12 cellular contexts compared by ENCODE assay signal in genomic region chr17:13003454-13003851, GRCh38. TPM values are rescaled to one million over a fixed set of nuclear protein-coding genes. Genes with fewer than 3 reads are reported as not detected.
A peak's percentile ranks its signal among the peaks of the same experiment; 100 is the strongest.
DNase-seq lines count a peak whose midpoint lies in the region; ATAC-seq, FAIRE-seq and TF ChIP-seq lines count a peak whose summit lies in the region.
"Had no signal": no experiment of that assay in that cellular context is flagged by ENCODE, and none has a peak within 500 bp of the region (broad histone marks: within the 10 kb centered on the region; RNA-seq: fewer than 3 reads in every experiment).

No MANE protein-coding gene starts in this region.

- no peaks in the 10 kb centered on the region for H3K4me1 Mint-ChIP-seq in neural progenitor cell
- peaks cover 0 to 4% (median 2%) of the 10 kb centered on the region in 4 donors for H3K4me1 Mint-ChIP-seq in CD4-positive, alpha-beta memory T cell

- H3K79me2 ChIP-seq in PC-9 (ENCODE audit: low read depth) (no peaks in the 10 kb centered on the region), neural progenitor cell (ENCODE audit: low read depth) (no peaks in the 10 kb centered on the region)

- H3K4me3 Mint-ChIP-seq in neural progenitor cell: no peak overlapping the region
- no peak overlapping the region for H3K4me3 Mint-ChIP-seq in CD4-positive, alpha-beta memory T cell
- H3K4me3 Mint-ChIP-seq: CD4-positive, CD25-positive, alpha-beta regulatory T cell had no signal

- CTCF ChIA-PET in PC-9 (lab: Charles Lee): interaction anchor here (0.5 kb wide), 1 partner anchor 11 kb away, joined by 3 read pairs; no protein-coding TSS in a partner anchor
- CTCF ChIA-PET in CD4-positive, alpha-beta memory T cell (lab: Charles Lee; ENCODE audit: partially characterized antibody): interaction anchor here (1.1 to 4.4 kb wide), 9 partner anchors 10 to 27 kb away, joined by 3 to 33 read pairs (median 12); partner anchors contain the start of gene ELAC2

- H3K9me3 ChIP-seq in PC-9 (ENCODE audit: insufficient read depth, low read depth): no peaks in the 10 kb centered on the region
- no peaks in the 10 kb centered on the region for H3K9me3 ChIP-seq in heart left ventricle
- no peaks in the 10 kb centered on the region for H3K9me3 ChIP-seq in pancreas
- no peaks in the 10 kb centered on the region for H3K9me3 ChIP-seq in neural progenitor cell (ENCODE audit: low read depth)
- no peaks in the 10 kb centered on the region for H3K9me3 ChIP-seq in CD4-positive, alpha-beta memory T cell (ENCODE audit: control insufficient read depth in 1 of 2, low read length in 2 of 2)

- peak; percentile 41 for ATAC-seq in GM18511 (IDR thresholded peaks at IDR 0.05; ENCODE audit: unreplicated experiment)
- ATAC-seq in heart left ventricle: peak in 3 of 4 donors; percentile 25 to 41 (median 39)
- peak in 3 of 4 donors; percentile 35 to 41 (median 36) for ATAC-seq in pancreas

- H3F3A ChIP-seq in PC-9 (ENCODE audit: insufficient read depth, low read depth): no peaks in the 10 kb centered on the region
- peaks cover 4% of the 10 kb centered on the region for H3F3A ChIP-seq in neural progenitor cell (ENCODE audit: low read depth)

- H3K36me3 ChIP-seq in PC-9 (ENCODE audit: low read depth): no peaks in the 10 kb centered on the region
- peaks cover 0 to 100% (median 98%) of the 10 kb centered on the region in 9 donors for H3K36me3 ChIP-seq in heart left ventricle
- H3K36me3 ChIP-seq in pancreas: peaks cover 2 to 74% (median 47%) of the 10 kb centered on the region in 3 donors
- peaks cover 3% of the 10 kb centered on the region for H3K36me3 ChIP-seq in neural progenitor cell
- peaks cover 69% of the 10 kb centered on the region for H3K36me3 ChIP-seq in CD4-positive, alpha-beta memory T cell (ENCODE audit: insufficient read depth, low read length)

- H3K27ac ChIP-seq in PC-9 (no peak overlapping the region), heart left ventricle (no peak overlapping the region), pancreas (no peak overlapping the region), neural progenitor cell (no peak overlapping the region)
- no peak overlapping the region for H3K27ac ChIP-seq in CD4-positive, alpha-beta memory T cell (ENCODE audit: low read depth, low read length)
- H3K27ac ChIP-seq: coronary artery had no signal

- peaks cover 4% of the 10 kb centered on the region for H3K27me3 Mint-ChIP-seq in neural progenitor cell (ENCODE audit: insufficient read depth, low read depth)
- H3K27me3 Mint-ChIP-seq in CD4-positive, alpha-beta memory T cell: no peaks in the 10 kb centered on the region
- H3K27me3 Mint-ChIP-seq: CD4-positive, CD25-positive, alpha-beta regulatory T cell had no signal

- POLR2A ChIA-PET in PC-9 (lab: Charles Lee; ENCODE audit: unreplicated experiment): interaction anchor here (1.0 kb wide), 1 partner anchor 433 kb away, joined by 3 read pairs; no protein-coding TSS in a partner anchor
- POLR2A ChIA-PET in CD4-positive, alpha-beta memory T cell (lab: Charles Lee; ENCODE audit: partially characterized antibody): interaction anchor here (2.0 kb wide), 1 partner anchor 14 kb away, joined by 6 read pairs; the partner anchor contains the start of gene ELAC2

- TF ChIP-seq CTCF in PC-9 (conservative IDR thresholded peaks at IDR 0.05) (peak; percentile 21; the same call in 1 of the 2 replicates), heart left ventricle (IDR thresholded peaks at IDR 0.05) (peak in 2 of 12 donors; percentile 28 to 33), pancreas (IDR thresholded peaks at IDR 0.05) (no peak), neural progenitor cell (IDR thresholded peaks at IDR 0.05) (no peak), lower leg skin (IDR thresholded peaks at IDR 0.05) (no peak)

- H3K4me1 ChIP-seq in PC-9 (replicated peaks; ENCODE audit: insufficient read depth) (no peaks in the 10 kb centered on the region), heart left ventricle (peaks cover 0 to 7% (median 1%) of the 10 kb centered on the region in 12 donors), pancreas (no peaks in the 10 kb centered on the region), neural progenitor cell (no peaks in the 10 kb centered on the region)
- H3K4me1 ChIP-seq in CD4-positive, alpha-beta memory T cell (ENCODE audit: insufficient read depth, low read length): no peaks in the 10 kb centered on the region

- H3K9ac ChIP-seq in neural progenitor cell: no peak overlapping the region

- H4K20me1 ChIP-seq in PC-9 (ENCODE audit: insufficient read depth): no peaks in the 10 kb centered on the region; the same call in 1 of the 2 replicates
- H4K20me1 ChIP-seq in neural progenitor cell (ENCODE audit: low read depth): no peaks in the 10 kb centered on the region

- H3K36me3 Mint-ChIP-seq in neural progenitor cell: peaks cover 2% of the 10 kb centered on the region
- peaks cover 30 to 53% of the 10 kb centered on the region in 2 donors for H3K36me3 Mint-ChIP-seq in CD4-positive, alpha-beta memory T cell

- DNase-seq in PC-9 (no peak), heart left ventricle (no peak), pancreas (no peak), neural progenitor cell (ENCODE audit: low spot score) (no peak), lower leg skin (ENCODE audit: low spot score in 2 of 2) (no peak), T-helper 9 cell (no peak)
- DNase-seq in CD4-positive, alpha-beta memory T cell: no peak
- DNase-seq: GF-D8, NCI-H524 treated with DMSO at 0.1 percent for 48 hours had no signal

- H2AFZ ChIP-seq in PC-9 (no peak overlapping the region), neural progenitor cell (replicated peaks) (no peak overlapping the region)

- no peak for FAIRE-seq in pancreas (lab: Jason Lieb, UNC)

- no peaks in the 10 kb centered on the region for H3K9me3 Mint-ChIP-seq in neural progenitor cell
- H3K9me3 Mint-ChIP-seq in CD4-positive, alpha-beta memory T cell: no peaks in the 10 kb centered on the region

- intact Hi-C loops in PC-9 (cut with micrococcal nuclease; ENCODE audit: unreplicated experiment): loop anchor here (1.0 to 2.0 kb wide), 2 partner anchors 747 to 823 kb away; no protein-coding TSS in a partner anchor
- intact Hi-C loops in heart left ventricle (cut with DNase I): loop anchor here (2.0 to 10.0 kb wide), 17 partner anchors 59 to 823 kb away; partner anchors contain the start of gene MYOCD (in 1 of the 10)
- intact Hi-C loops in pancreas (cut with DNase I): no loop called here
- intact Hi-C loops in lower leg skin (cut with DNase I; ENCODE audit: low total_unique reads): no loop called here
- intact Hi-C loops in CD4-positive, alpha-beta memory T cell (cut with micrococcal nuclease): no loop called here

- no peak overlapping the region for H3K4me3 ChIP-seq in PC-9
- no peak overlapping the region for H3K4me3 ChIP-seq in heart left ventricle
- no peak overlapping the region for H3K4me3 ChIP-seq in pancreas
- no peak overlapping the region for H3K4me3 ChIP-seq in neural progenitor cell
- no peak overlapping the region for H3K4me3 ChIP-seq in lower leg skin (ENCODE audit: low read depth, poor library complexity, severe bottlenecking)
- H3K4me3 ChIP-seq in CD4-positive, alpha-beta memory T cell (ENCODE audit: low read length in 2 of 2): no peak overlapping the region
- H3K4me3 ChIP-seq: coronary artery had no signal

- H3K9me2 ChIP-seq in PC-9 (ENCODE audit: insufficient read depth): no peaks in the 10 kb centered on the region

- H3K4me2 ChIP-seq in PC-9 (no peak overlapping the region), neural progenitor cell (no peak overlapping the region)

- TF ChIP-seq POLR2A in heart left ventricle (IDR thresholded peaks at IDR 0.05) (no peak), lower leg skin (IDR thresholded peaks at IDR 0.05) (no peak)

- H3K27me3 ChIP-seq in PC-9 (ENCODE audit: insufficient read depth, low read depth) (no peaks in the 10 kb centered on the region), heart left ventricle (no peaks in the 10 kb centered on the region), pancreas (no peaks in the 10 kb centered on the region), neural progenitor cell (no peaks in the 10 kb centered on the region)
- H3K27me3 ChIP-seq in CD4-positive, alpha-beta memory T cell (ENCODE audit: insufficient read depth, low read length): no peaks in the 10 kb centered on the region

- no peak overlapping the region for H3K27ac Mint-ChIP-seq in neural progenitor cell
- no peak overlapping the region for H3K27ac Mint-ChIP-seq in CD4-positive, alpha-beta memory T cell

- BruUV-seq in PC-9 (replicated peaks; lab: Mats Ljungman, UMichigan): no TSS peak

- 49 to 80% (median 76%) methylated on average over 3 to 9 of the region's 9 CpGs for WGBS in heart left ventricle, 4 donors
- WGBS in pancreas, 2 donors: 80 to 82% methylated on average over 9 of the region's 9 CpGs
- 69 to 74% methylated on average over 9 of the region's 9 CpGs for WGBS in lower leg skin, 2 donors

RNA-seq across cellular contexts. Expression of gene ELAC2, which starts 14.4 kb away (rescaled TPM):
- total RNA-seq in PC-9 (2021) (58.4 and 62.7 TPM in 2 replicates), heart left ventricle (100 to 1,000 TPM in 1 of 9 donors, 10 to 100 TPM in 8; 48.6 to 114 (median 68.3) TPM), pancreas (10 to 100 TPM; 19.6 to 27.0 (median 23.5) TPM), neural progenitor cell (ENCODE audit: low replicate concordance) (70.5 and 82.3 TPM in 2 replicates), lower leg skin (100 to 1,000 TPM in 1 of 4 donors, 10 to 100 TPM in 3; 44.3 to 107 (median 62.0) TPM)
- polyA plus RNA-seq in heart left ventricle (10 to 100 TPM; 28.2 to 66.3 TPM), pancreas (10 to 100 TPM; 28.1 to 39.2 TPM)
- 10 to 100 TPM; 65.8 to 73.2 TPM for total RNA-seq in CD4-positive, alpha-beta memory T cell
- 10 to 100 TPM; 35.0 to 52.9 TPM for polyA plus RNA-seq in CD4-positive, alpha-beta memory T cell

Comparison
In these comparisons a context has a peak if more than half of its experiments do, and no peak if none do; other contexts are left out.
1. intact Hi-C loops: an anchor here in PC-9 (1.0 to 2.0 kb wide) and heart left ventricle (2.0 to 10.0 kb wide); none called in pancreas, lower leg skin and CD4-positive, alpha-beta memory T cell.